Comparison of ENCODE assay signal across 8 cellular contexts in genomic region chr17:80861892-80862291, GRCh38.
DNase-seq lines count a peak whose midpoint lies in the region; ATAC-seq, FAIRE-seq and TF ChIP-seq lines count a peak whose summit lies in the region.

No MANE protein-coding gene starts in this region.

- POLR2A ChIA-PET in HCT116 (lab: Charles Lee) = no interaction called here

- H3K9me2 ChIP-seq in HCT116 (ENCODE audit: insufficient read depth) = no peaks in the 10 kb centered on the region

- H3K4me2 ChIP-seq in HCT116 (ENCODE audit: low read length) = no peak overlapping the region

- no peaks in the 10 kb centered on the region for H3K9me3 ChIP-seq in HCT116 (ENCODE audit: control insufficient read depth in 1 of 2, insufficient read depth in 1 of 2, low read depth in 1 of 2, low read length in 2 of 2)

- peak; percentile 92 for FAIRE-seq in bronchial epithelial cell (lab: Jason Lieb, UNC)

- H4K20me1 ChIP-seq in HCT116 (ENCODE audit: insufficient read depth) = no peaks in the 10 kb centered on the region

- BruUV-seq in HCT116 (replicated peaks; lab: Mats Ljungman, UMichigan) = no TSS peak

- no peak for TF ChIP-seq POLR2A in HCT116 (IDR thresholded peaks at IDR 0.05; ENCODE audit: borderline replicate concordance, extremely low read depth, insufficient read depth, insufficient read length)

- TF ChIP-seq CTCF in HCT116 (IDR thresholded peaks at IDR 0.05 in 2 of 3, conservative IDR thresholded peaks at IDR 0.05 in 1 of 3; ENCODE audit: borderline replicate concordance in 1 of 3, insufficient read depth in 1 of 3, low read depth in 2 of 3, low read length in 2 of 3) = peak in 2 of 3 experiments; percentile 30 to 42; a peak in 4 of 6 replicates
- TF ChIP-seq CTCF in bronchial epithelial cell (IDR thresholded peaks at IDR 0.05; ENCODE audit: insufficient read depth, low read length, severe bottlenecking) = peak; percentile 88
- TF ChIP-seq CTCF in nephron (IDR thresholded peaks at IDR 0.05; ENCODE audit: unreplicated experiment in 3 of 3) = peak; percentile 44 to 51 (median 50)

- H3K4me1 Mint-ChIP-seq in T-helper 1 cell treated with Interleukin-12 subunit alpha and Interleukin-12 subunit beta and Interleukin-4 antibody, amounts not matched to agents 30 μg/mL and 1 μg/mL, for 36 hours (ENCODE audit: low read depth) = peaks cover 65% of the 10 kb centered on the region
- peaks cover 25% of the 10 kb centered on the region for H3K4me1 Mint-ChIP-seq in nephron

- no peaks in the 10 kb centered on the region for H3K79me2 ChIP-seq in HCT116 (ENCODE audit: insufficient read depth, low read length)

- H3K27ac ChIP-seq in HCT116 (ENCODE audit: low read depth, low read length) = no peak overlapping the region

- H3K4me3 ChIP-seq in HCT116 (replicated peaks in 1 of 2; ENCODE audit: low read depth in 1 of 2, low read length in 2 of 2) (no peak overlapping the region), bronchial epithelial cell (ENCODE audit: low read depth, low read length) (no peak overlapping the region)

- no peak for TF ChIP-seq RAD21 in HCT116 (IDR thresholded peaks at IDR 0.05; ENCODE audit: low read depth)

- H3K4me1 ChIP-seq in HCT116 (ENCODE audit: control insufficient read depth in 1 of 2, insufficient read depth in 2 of 2, low read length in 2 of 2) = peaks cover 3 to 21% of the 10 kb centered on the region in 2 experiments

- no peak for DNase-seq in HCT116 (ENCODE audit: low read depth, low spot score)
- DNase-seq in bronchial epithelial cell (ENCODE audit: low read depth) = peak; percentile 97
- DNase-seq in KBM-7 = no peak
- DNase-seq in NCI-H446 (lab: John Stamatoyannopoulos, UW) = no peak
- DNase-seq in NCI-H2227 (lab: John Stamatoyannopoulos, UW; ENCODE audit: unreplicated experiment) = no peak

- RAD21 ChIA-PET in HCT116 (lab: Charles Lee; ENCODE audit: low non-redundant PET in 1 of 2, low total read pairs in 2 of 2, uncharacterized antibody in 2 of 2, unreplicated experiment in 2 of 2) = no interaction called here

- peak overlapping the region; percentile 54 for H3K4me3 Mint-ChIP-seq in T-helper 1 cell treated with Interleukin-12 subunit alpha and Interleukin-12 subunit beta and Interleukin-4 antibody, amounts not matched to agents 30 μg/mL and 1 μg/mL, for 36 hours
- no peak overlapping the region for H3K4me3 Mint-ChIP-seq in nephron

- no peaks in the 10 kb centered on the region for H3K27me3 Mint-ChIP-seq in T-helper 1 cell treated with Interleukin-12 subunit alpha and Interleukin-12 subunit beta and Interleukin-4 antibody, amounts not matched to agents 30 μg/mL and 1 μg/mL, for 36 hours (ENCODE audit: low read depth)
- H3K27me3 Mint-ChIP-seq in nephron (ENCODE audit: low read depth) = no peaks in the 10 kb centered on the region

- ATAC-seq in HCT116 (peak; percentile 48), GM18511 (IDR thresholded peaks at IDR 0.05; ENCODE audit: unreplicated experiment) (no peak)

- peak overlapping the region; percentile 98 for H3K27ac Mint-ChIP-seq in T-helper 1 cell treated with Interleukin-12 subunit alpha and Interleukin-12 subunit beta and Interleukin-4 antibody, amounts not matched to agents 30 μg/mL and 1 μg/mL, for 36 hours
- peak overlapping the region in 1 of 3 experiments; percentile 37 for H3K27ac Mint-ChIP-seq in nephron

- H3K36me3 Mint-ChIP-seq in T-helper 1 cell treated with Interleukin-12 subunit alpha and Interleukin-12 subunit beta and Interleukin-4 antibody, amounts not matched to agents 30 μg/mL and 1 μg/mL, for 36 hours (ENCODE audit: low read depth) = peaks cover 62% of the 10 kb centered on the region
- H3K36me3 Mint-ChIP-seq in nephron (ENCODE audit: low read depth) = peaks cover 39% of the 10 kb centered on the region

- in situ Hi-C loops in KBM-7 (cut with MboI; ENCODE audit: low pct_unique_long_range_greater_than_20kb, low sequenced_read_pairs) = no loop called here

- no peaks in the 10 kb centered on the region for H3K27me3 ChIP-seq in HCT116 (ENCODE audit: insufficient read depth, low read length)
- no peaks in the 10 kb centered on the region for H3K27me3 ChIP-seq in bronchial epithelial cell (ENCODE audit: control insufficient read depth, insufficient read depth, low read length)

- intact Hi-C loops in HCT116 (cut with micrococcal nuclease) = no loop called here

- no peak overlapping the region for H3K9ac ChIP-seq in HCT116 (ENCODE audit: low read length)

- CTCF ChIA-PET in HCT116 (lab: Charles Lee) = interaction anchor here (1.2 kb wide), 1 partner anchor 37 kb away, joined by 4 read pairs; no protein-coding TSS in a partner anchor

- no peak overlapping the region for H2AFZ ChIP-seq in HCT116 (ENCODE audit: low read depth, low read length, poor library complexity, severe bottlenecking)

- H3K36me3 ChIP-seq in HCT116 (ENCODE audit: control insufficient read depth in 1 of 2, insufficient read depth in 2 of 2, low read length in 2 of 2) (peaks cover 0 to 4% of the 10 kb centered on the region in 2 experiments; a peak in 1 of 4 replicates), bronchial epithelial cell (ENCODE audit: control insufficient read depth, insufficient read depth, low read length) (peaks cover 5% of the 10 kb centered on the region)

- peaks cover 19% of the 10 kb centered on the region for H3K9me3 Mint-ChIP-seq in T-helper 1 cell treated with Interleukin-12 subunit alpha and Interleukin-12 subunit beta and Interleukin-4 antibody, amounts not matched to agents 30 μg/mL and 1 μg/mL, for 36 hours
- H3K9me3 Mint-ChIP-seq in nephron = no peaks in the 10 kb centered on the region

TF ChIP-seq in HCT116, 20 proteins besides CTCF, POLR2A, EP300 and RAD21 (continues in another document):
- TF ChIP-seq EGR1 (IDR thresholded peaks at IDR 0.05; ENCODE audit: low read depth) = no peak
- TF ChIP-seq ATF3 (IDR thresholded peaks at IDR 0.05) = no peak
- no peak for TF ChIP-seq ZNF274 (IDR thresholded peaks at IDR 0.05; ENCODE audit: low read depth, low read length)
- no peak for TF ChIP-seq CBX3 (IDR thresholded peaks at IDR 0.05; ENCODE audit: low read depth)
- no peak for TF ChIP-seq EZH2 (IDR thresholded peaks at IDR 0.05)
- no peak for TF ChIP-seq ELF1 (IDR thresholded peaks at IDR 0.05; ENCODE audit: borderline replicate concordance, low read depth)
- TF ChIP-seq REST (IDR thresholded peaks at IDR 0.05; ENCODE audit: low read depth) = no peak
- TF ChIP-seq SP1 (IDR thresholded peaks at IDR 0.05; ENCODE audit: low read depth) = no peak
- TF ChIP-seq TCF7L2 (IDR thresholded peaks at IDR 0.05; ENCODE audit: borderline replicate concordance, extremely low read depth, insufficient read depth, insufficient read length) = no peak
- no peak for TF ChIP-seq JUND (IDR thresholded peaks at IDR 0.05)
- TF ChIP-seq YY1 (IDR thresholded peaks at IDR 0.05; ENCODE audit: extremely low read depth, insufficient replicate concordance, low read depth, low read length) = no peak
- no peak for TF ChIP-seq CEBPB (IDR thresholded peaks at IDR 0.05; ENCODE audit: low read depth)
- no peak for TF ChIP-seq POLR2AphosphoS5 (IDR thresholded peaks at IDR 0.05; ENCODE audit: low read depth, low read length)
- no peak for TF ChIP-seq ZFX (IDR thresholded peaks at IDR 0.05)
- TF ChIP-seq FOSL1 (IDR thresholded peaks at IDR 0.05; ENCODE audit: low read depth) = no peak
- no peak for TF ChIP-seq ZBTB33 (IDR thresholded peaks at IDR 0.05; ENCODE audit: extremely low read depth, insufficient replicate concordance, low read length)

Comparison
In these comparisons a context has a peak if more than half of its experiments do, and no peak if none do; other contexts are left out.
1. CTCF ChIP-seq: peak in every context shown above with its lines; median percentile 88 in bronchial epithelial cell; 50 in nephron; 36 in HCT116.